In genomic region chr1:159459551-159459950, GRCh38 we compare ENCODE assay signal across 3 cellular contexts.
TF ChIP-seq lines count a peak whose summit lies in the region.

No MANE protein-coding gene starts in this region.

TF ChIP-seq in A549, 52 proteins besides CTCF, POLR2A, EP300 and RAD21:
- TF ChIP-seq HEYL (CRISPR knock-in tag; IDR thresholded peaks at IDR 0.05) (no peak), KDM5A (IDR thresholded peaks at IDR 0.05) (no peak), MAFK (IDR thresholded peaks at IDR 0.05; ENCODE audit: partially characterized antibody) (peak; percentile 51)
TF ChIP-seq in A549: peak in this region for 1.

TF ChIP-seq in IMR-90, 13 proteins besides CTCF, POLR2A, EP300 and RAD21:
- TF ChIP-seq RFX5 (IDR thresholded peaks at IDR 0.05; ENCODE audit: low read depth, low read length) (no peak), MAFK (IDR thresholded peaks at IDR 0.05; ENCODE audit: low read depth, low read length) (peak; percentile 28; the same call in 1 of the 2 replicates), FOS (IDR thresholded peaks at IDR 0.05; ENCODE audit: low read depth, low read length) (no peak)

TF ChIP-seq in endothelial cell of umbilical vein, 7 proteins besides CTCF, POLR2A, EP300 and RAD21:
- TF ChIP-seq EZH2 (IDR thresholded peaks at IDR 0.05; ENCODE audit: borderline replicate concordance, low read depth, low read length, severe bottlenecking) (no peak), JUN (IDR thresholded peaks at IDR 0.05; ENCODE audit: borderline replicate concordance, insufficient read depth, insufficient read length, low read depth) (no peak), MAX (IDR thresholded peaks at IDR 0.05; ENCODE audit: insufficient read depth, insufficient read length) (no peak), GATA2 (IDR thresholded peaks at IDR 0.05; ENCODE audit: insufficient read depth, insufficient read length, low read depth, low read length) (no peak), FOS (IDR thresholded peaks at IDR 0.05; ENCODE audit: borderline replicate concordance, insufficient read depth, low read length) (no peak), MYC (IDR thresholded peaks at IDR 0.05; ENCODE audit: low read depth, low read length) (no peak), POLR2AphosphoS5 (IDR thresholded peaks at IDR 0.05; ENCODE audit: insufficient read depth, low read depth, low read length) (no peak)
